ENCODE assay signal across 8 cellular contexts in the genomic region with DNA sequence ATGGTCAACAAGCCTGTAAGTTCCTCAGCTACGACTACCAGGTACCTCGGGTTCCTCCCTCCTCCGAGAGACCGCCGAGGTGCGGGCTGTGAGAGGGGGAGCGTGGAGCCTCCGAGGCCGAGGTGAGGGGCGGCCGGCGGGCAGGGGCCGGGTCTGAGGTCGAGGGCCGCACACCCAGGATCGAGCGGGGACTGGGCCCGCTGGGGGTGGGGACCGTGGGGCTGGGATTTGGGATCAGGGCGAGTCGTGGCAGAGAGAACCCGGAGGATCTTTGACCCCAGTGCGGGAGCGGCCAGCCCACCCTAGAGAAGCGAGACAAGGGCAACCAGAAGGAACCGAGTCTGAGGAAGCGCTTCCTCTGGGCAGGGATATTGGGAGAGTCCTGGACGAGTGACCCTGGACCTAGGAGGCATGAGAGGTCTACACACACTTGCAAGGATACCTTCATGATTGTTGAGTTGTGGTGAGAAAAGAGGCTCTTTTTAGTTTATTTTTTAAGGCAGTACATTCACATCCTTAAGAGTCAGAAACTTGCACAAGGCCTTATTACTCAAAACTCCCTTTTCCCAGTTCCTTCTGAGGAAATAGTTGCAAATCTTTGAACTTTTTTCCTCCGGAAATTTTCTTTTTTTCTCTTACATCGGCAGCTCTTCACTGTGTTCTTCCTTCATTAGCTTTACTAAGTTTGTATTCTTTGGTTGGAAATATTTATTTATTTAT. TPM values are rescaled to one million over a fixed set of nuclear protein-coding genes. Genes with fewer than 3 reads are reported as not detected.
DNase-seq lines count a peak whose midpoint lies in the region; ATAC-seq and TF ChIP-seq lines count a peak whose summit lies in the region.

No MANE protein-coding gene starts in this region.

- H3K9ac ChIP-seq in DND-41 (ENCODE audit: low read depth, low read length) (peak overlapping the region; percentile 97), endodermal cell (ENCODE audit: extremely low read depth, low read length, poor library complexity, severe bottlenecking) (peak overlapping the region; percentile 93)

- TF ChIP-seq CTCF in DND-41 (IDR thresholded peaks at IDR 0.05; ENCODE audit: borderline replicate concordance, extremely low read depth, low read length, poor library complexity, severe bottlenecking) (no peak), OCI-LY7 (conservative IDR thresholded peaks at IDR 0.05; ENCODE audit: low read length) (no peak), endodermal cell (conservative IDR thresholded peaks at IDR 0.05) (no peak), natural killer cell (IDR thresholded peaks at IDR 0.05) (no peak)

- H3K4me1 Mint-ChIP-seq in endodermal cell (peaks cover 6% of the 10 kb centered on the region), natural killer cell (peaks cover 14 to 24% of the 10 kb centered on the region in 2 donors)

- peak overlapping the region; percentile 99 for H3K27ac ChIP-seq in DND-41 (ENCODE audit: low read length)
- no peak overlapping the region for H3K27ac ChIP-seq in OCI-LY7 (ENCODE audit: low read depth, low read length, poor library complexity, severe bottlenecking)
- H3K27ac ChIP-seq in endodermal cell (ENCODE audit: low read depth, low read length), result peak overlapping the region; percentile 90

- H3K36me3 ChIP-seq in DND-41 (ENCODE audit: insufficient read depth, low read length) (no peaks in the 10 kb centered on the region; the same call in 1 of the 2 replicates), OCI-LY7 (ENCODE audit: insufficient read depth, low read length) (no peaks in the 10 kb centered on the region), endodermal cell (ENCODE audit: control insufficient read depth, insufficient read depth, low read length) (no peaks in the 10 kb centered on the region)

- intact Hi-C loops in OCI-LY7 (cut with micrococcal nuclease; ENCODE audit: unreplicated experiment) (loop anchor here (2.0 kb wide), 1 partner anchor 28 kb away; the partner anchor contains the start of gene HNRNPF), natural killer cell (cut with micrococcal nuclease) (loop anchor here (2.0 kb wide), 2 partner anchors 16 to 28 kb away; partner anchors contain the start of gene HNRNPF)

- no peaks in the 10 kb centered on the region for H3K9me2 ChIP-seq in OCI-LY7 (ENCODE audit: insufficient read depth, low read length)

- H3K79me2 ChIP-seq in DND-41 (ENCODE audit: insufficient read depth, low read length) (peaks cover 33% of the 10 kb centered on the region), OCI-LY7 (ENCODE audit: insufficient read depth, low read depth, low read length) (peaks cover 11% of the 10 kb centered on the region; the same call in 1 of the 2 replicates)

- H3K27me3 Mint-ChIP-seq in endodermal cell (ENCODE audit: insufficient read depth) (peaks cover 2% of the 10 kb centered on the region), natural killer cell (ENCODE audit: low read depth in 2 of 2) (no peaks in the 10 kb centered on the region)

- H3K27ac Mint-ChIP-seq in endodermal cell (peak overlapping the region; percentile 91), natural killer cell (peak overlapping the region; percentile 98 to 99)

- ATAC-seq in DND-41 (ENCODE audit: insufficient read depth, low read depth) (no peak), natural killer cell (no peak), GM18520 (IDR thresholded peaks at IDR 0.05; ENCODE audit: unreplicated experiment) (no peak)

- H3K4me3 Mint-ChIP-seq in endodermal cell, result peak overlapping the region; percentile 84
- peak overlapping the region; percentile 98 for H3K4me3 Mint-ChIP-seq in natural killer cell

- H3K9me3 Mint-ChIP-seq in endodermal cell (peaks cover 2% of the 10 kb centered on the region), natural killer cell (no peaks in the 10 kb centered on the region)

- peaks cover 8% of the 10 kb centered on the region for H3K36me3 Mint-ChIP-seq in endodermal cell (ENCODE audit: low read depth)
- no peaks in the 10 kb centered on the region for H3K36me3 Mint-ChIP-seq in natural killer cell

- H3K27me3 ChIP-seq in DND-41 (ENCODE audit: insufficient read depth, low read length, poor library complexity) (no peaks in the 10 kb centered on the region), endodermal cell (ENCODE audit: control insufficient read depth, insufficient read depth, low read length, poor library complexity, severe bottlenecking) (no peaks in the 10 kb centered on the region)

- POLR2A ChIA-PET in OCI-LY7 (lab: Charles Lee), result interaction anchor here (1.0 to 2.1 kb wide), 7 partner anchors 11 to 27 kb away, joined by 3 to 9 read pairs (median 6); no protein-coding TSS in a partner anchor

- H4K20me1 ChIP-seq in DND-41 (ENCODE audit: insufficient read depth, low read length) (no peaks in the 10 kb centered on the region), OCI-LY7 (ENCODE audit: insufficient read depth, low read length) (no peaks in the 10 kb centered on the region)

- 9 to 12% methylated on average over 11 to 30 of the region's 30 CpGs for WGBS in endodermal cell (ENCODE audit: insufficient coverage in 1 of 2, insufficient read length in 1 of 2), 2 experiments

- peak overlapping the region; percentile 99 for H3K4me2 ChIP-seq in DND-41 (ENCODE audit: insufficient read depth, low read length)
- peak overlapping the region; percentile 100 for H3K4me2 ChIP-seq in OCI-LY7 (ENCODE audit: low read length)

- H3K4me1 ChIP-seq in DND-41 (ENCODE audit: insufficient read depth, low read length) (peaks cover 19% of the 10 kb centered on the region), OCI-LY7 (ENCODE audit: insufficient read depth, low read length, poor library complexity, severe bottlenecking) (peaks cover 33% of the 10 kb centered on the region), endodermal cell (ENCODE audit: control insufficient read depth, insufficient read depth, low read length) (no peaks in the 10 kb centered on the region)

- H3K9me3 ChIP-seq in DND-41 (ENCODE audit: insufficient read depth, low read length, severe bottlenecking) (no peaks in the 10 kb centered on the region), OCI-LY7 (ENCODE audit: low read length) (no peaks in the 10 kb centered on the region), endodermal cell (ENCODE audit: control insufficient read depth, low read length) (no peaks in the 10 kb centered on the region)

- CTCF ChIA-PET in OCI-LY7 (lab: Charles Lee; ENCODE audit: unreplicated experiment), result interaction anchor here (0.9 kb wide), 1 partner anchor 232 kb away, joined by 3 read pairs; no protein-coding TSS in a partner anchor

- TSS peak; percentile 77 for BruUV-seq in OCI-LY7 (replicated peaks; lab: Mats Ljungman, UMichigan)

- H2AFZ ChIP-seq in DND-41 (ENCODE audit: low read depth, low read length) (peak overlapping the region; percentile 95), OCI-LY7 (ENCODE audit: low read length) (peak overlapping the region; percentile 81)

- DNase-seq in DND-41, result no peak
- no peak for DNase-seq in OCI-LY7 (ENCODE audit: low spot score)
- no peak for DNase-seq in endodermal cell
- DNase-seq in natural killer cell, result no peak
- DNase-seq in dedifferentiated amniotic fluid mesenchymal stem cell (ENCODE audit: extremely low spot score), result no peak
- no peak for DNase-seq in NCI-H69 (lab: John Stamatoyannopoulos, UW)
- no peak for DNase-seq in NCI-H446 treated with DMSO at 0.1 percent for 48 hours (lab: John Stamatoyannopoulos, UW)

- H3K4me3 ChIP-seq in DND-41 (ENCODE audit: low read depth in 1 of 2, low read length in 2 of 2), result peak overlapping the region; percentile 47 to 86
- peak overlapping the region; percentile 81 for H3K4me3 ChIP-seq in OCI-LY7 (ENCODE audit: low read depth, low read length, poor library complexity, severe bottlenecking)
- H3K4me3 ChIP-seq in endodermal cell (ENCODE audit: low read length), result peak overlapping the region; percentile 93

RNA-seq across cellular contexts. Expression of gene ZNF487, which starts 0.4 kb away (rescaled TPM):
- 6.5 and 8.1 TPM in 2 replicates for total RNA-seq in OCI-LY7 (2014; rRNA removed; shearing (Covaris generic))
- total RNA-seq in OCI-LY7 (2022), result 3.5 and 5.0 TPM in 2 replicates
- 1 to 10 TPM; 3.8 to 6.6 TPM for total RNA-seq in endodermal cell
- 3.8 TPM for polyA plus RNA-seq in endodermal cell (2013, experiment 1 of 2)
- 5.3 TPM for polyA plus RNA-seq in endodermal cell (2013, experiment 2 of 2)
- 10 to 100 TPM; 19.1 to 30.8 (median 22.8) TPM for total RNA-seq in natural killer cell

RNA-seq across cellular contexts. Expression of gene HNRNPF, which starts 28.3 kb away (rescaled TPM):
- 280 and 354 TPM in 2 replicates for total RNA-seq in OCI-LY7 (2014; rRNA removed; shearing (Covaris generic))
- total RNA-seq in OCI-LY7 (2022), result 286 and 340 TPM in 2 replicates
- total RNA-seq in endodermal cell, result 100 to 1,000 TPM; 283 to 299 TPM
- 222 TPM for polyA plus RNA-seq in endodermal cell (2013, experiment 1 of 2)
- 193 TPM for polyA plus RNA-seq in endodermal cell (2013, experiment 2 of 2)
- total RNA-seq in natural killer cell, result 100 to 1,000 TPM; 122 to 160 (median 125) TPM
